ENCODE assay signal across 11 cellular contexts in genomic region chr2:20615466-20616241, GRCh38. TPM values are rescaled to one million over a fixed set of nuclear protein-coding genes. Genes with fewer than 3 reads are reported as not detected.
DNase-seq lines count a peak whose midpoint lies in the region; ATAC-seq and TF ChIP-seq lines count a peak whose summit lies in the region.
"Had no signal": no experiment of that assay in that cellular context is flagged by ENCODE, and none has a peak within 500 bp of the region (broad histone marks: within the 10 kb centered on the region; RNA-seq: fewer than 3 reads in every experiment).

No MANE protein-coding gene starts in this region.

- H3K9me3 Mint-ChIP-seq in dendritic cell treated with granulocyte-macrophage colony-stimulating factor and Interleukin-4, amounts not matched to agents 40 ng/mL and 50 ng/mL, for 4 days = no peaks in the 10 kb centered on the region

- no peak overlapping the region for H3K9ac ChIP-seq in rectal smooth muscle tissue (ENCODE audit: low read length)

- no peak overlapping the region for H3K4me3 Mint-ChIP-seq in dendritic cell treated with granulocyte-macrophage colony-stimulating factor and Interleukin-4, amounts not matched to agents 40 ng/mL and 50 ng/mL, for 4 days

- no peaks in the 10 kb centered on the region for H3K36me3 ChIP-seq in BE2C
- H3K36me3 ChIP-seq in rectal smooth muscle tissue (ENCODE audit: control insufficient read depth, insufficient read depth, low read length) = peaks cover 4% of the 10 kb centered on the region

- H3K4me1 ChIP-seq in BE2C = peaks cover 50% of the 10 kb centered on the region
- peaks cover 93% of the 10 kb centered on the region for H3K4me1 ChIP-seq in rectal smooth muscle tissue (ENCODE audit: control insufficient read depth, insufficient read depth, low read length)

- ATAC-seq in HG03139 (IDR thresholded peaks at IDR 0.05; ENCODE audit: unreplicated experiment) = no peak

- no peaks in the 10 kb centered on the region for H3K9me3 ChIP-seq in BE2C

- H3K4me3 ChIP-seq in BE2C (ENCODE audit: low read depth, low read length) (no peak overlapping the region), rectal smooth muscle tissue (ENCODE audit: low read length) (peak overlapping the region; percentile 0)

- no peak for TF ChIP-seq CTCF in BE2C (IDR thresholded peaks at IDR 0.05; ENCODE audit: low read depth, low read length)

- peaks cover 44% of the 10 kb centered on the region for H3K36me3 Mint-ChIP-seq in dendritic cell treated with granulocyte-macrophage colony-stimulating factor and Interleukin-4, amounts not matched to agents 40 ng/mL and 50 ng/mL, for 4 days (ENCODE audit: low read depth)

- H3K4me1 Mint-ChIP-seq in dendritic cell treated with granulocyte-macrophage colony-stimulating factor and Interleukin-4, amounts not matched to agents 40 ng/mL and 50 ng/mL, for 4 days (ENCODE audit: low read depth) = peaks cover 55% of the 10 kb centered on the region

- intact Hi-C loops in dendritic cell treated with granulocyte-macrophage colony-stimulating factor and Interleukin-4, amounts not matched to agents 40 ng/mL and 50 ng/mL, for 4 days (cut with micrococcal nuclease) = no loop called here

- peak overlapping the region; percentile 99 for H3K27ac ChIP-seq in rectal smooth muscle tissue (ENCODE audit: low read depth, low read length)

- H3K27me3 Mint-ChIP-seq in dendritic cell treated with granulocyte-macrophage colony-stimulating factor and Interleukin-4, amounts not matched to agents 40 ng/mL and 50 ng/mL, for 4 days = no peaks in the 10 kb centered on the region

- H3K27me3 ChIP-seq in BE2C (no peaks in the 10 kb centered on the region), rectal smooth muscle tissue (ENCODE audit: control insufficient read depth, insufficient read depth, low read length) (no peaks in the 10 kb centered on the region)

- DNase-seq in BE2C (peak; percentile 4), kidney tubule cell (ENCODE audit: low spot score) (peak; percentile 59), AML-193 (lab: John Stamatoyannopoulos, UW) (no peak), RPMI8226 (no peak)
- no peak for DNase-seq in activated CD4-positive, alpha-beta T cell treated with anti-CD3 and anti-CD28 coated beads, Interleukin-2, amount 50 U/mL, for 1 hour
- DNase-seq: KG1; NCI-H2171; stimulated activated CD4-positive, alpha-beta T cell treated with anti-CD3 and anti-CD28 coated beads, Interleukin-4, amount 100 ng/mL, for 24 hours had no signal

- H3K27ac Mint-ChIP-seq in dendritic cell treated with granulocyte-macrophage colony-stimulating factor and Interleukin-4, amounts not matched to agents 40 ng/mL and 50 ng/mL, for 4 days = peak overlapping the region; percentile 86

RNA-seq across cellular contexts. Expression of gene HS1BP3, which starts 35.2 kb away (rescaled TPM):
- 28.3 TPM for polyA plus RNA-seq in BE2C (2012; ENCODE audit: insufficient read depth, insufficient read length, low read depth)

RNA-seq across cellular contexts. Expression of gene GDF7, which starts 51.3 kb away (rescaled TPM):
- 0.14 TPM for polyA plus RNA-seq in BE2C (2012; ENCODE audit: insufficient read depth, insufficient read length, low read depth)

Comparison
In these comparisons a context has a peak if more than half of its experiments do, and no peak if none do; other contexts are left out.
1. DNase-seq: peak in BE2C (single experiment) and kidney tubule cell (single experiment); none in activated CD4-positive, alpha-beta T cell treated with anti-CD3 and anti-CD28 coated beads, Interleukin-2, amount 50 U/mL, for 1 hour (single experiment), AML-193 (0 of 2) and RPMI8226 (single experiment).